In the genomic region with DNA sequence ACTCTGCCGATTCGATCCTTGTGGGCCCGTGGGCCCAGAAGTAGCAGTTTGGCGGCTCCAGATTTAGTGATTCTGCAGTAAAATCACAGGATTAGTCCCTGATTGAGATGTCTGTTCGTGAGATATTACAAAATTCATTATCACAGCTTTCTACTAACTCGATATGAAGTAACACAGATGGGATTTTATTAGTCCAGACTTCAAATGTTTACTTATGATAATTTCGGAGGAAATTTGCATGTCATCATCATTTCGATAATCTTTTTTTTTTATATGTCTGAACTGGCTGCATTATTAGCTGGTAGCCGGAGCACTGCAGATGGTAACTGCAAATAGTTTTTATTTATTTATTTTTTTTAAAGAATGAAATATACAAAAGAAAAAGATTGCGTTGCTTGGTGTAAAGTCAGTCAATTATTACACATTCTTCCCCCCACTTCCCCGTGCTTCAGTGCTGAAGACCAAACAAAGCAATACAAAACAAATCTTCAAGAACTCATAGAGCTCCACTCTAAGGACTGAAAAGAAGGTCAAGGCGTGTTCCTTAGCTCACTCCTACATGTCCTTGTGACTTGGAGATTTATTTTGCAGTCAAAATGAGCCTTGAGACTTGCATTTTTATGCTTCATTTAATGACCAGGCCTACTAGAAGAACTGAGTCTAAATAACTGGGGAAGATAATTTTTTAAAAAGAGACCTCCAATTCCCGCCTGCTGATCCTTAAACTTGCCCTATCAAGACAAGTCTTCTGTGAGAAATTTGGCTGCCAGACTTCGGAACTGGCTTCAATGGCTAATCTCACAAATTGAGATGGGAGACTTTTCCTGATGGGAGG, we compare ENCODE assay signal across 1 cellular context.
A peak's percentile ranks its signal among the peaks of the same experiment; 100 is the strongest.
TF ChIP-seq lines count a peak whose summit lies in the region.

No MANE protein-coding gene starts in this region.

TF ChIP-seq in H1, 55 proteins besides CTCF, POLR2A, EP300 and RAD21:
- TF ChIP-seq SP1 (IDR thresholded peaks at IDR 0.05; ENCODE audit: low read depth, low read length) (no peak), TCF12 (IDR thresholded peaks at IDR 0.05; ENCODE audit: low read depth, low read length) (0 out of 2 replicates have a peak, but pooled peaks have one; percentile 1)
